10 cellular contexts compared by ENCODE assay signal in the genomic region with DNA sequence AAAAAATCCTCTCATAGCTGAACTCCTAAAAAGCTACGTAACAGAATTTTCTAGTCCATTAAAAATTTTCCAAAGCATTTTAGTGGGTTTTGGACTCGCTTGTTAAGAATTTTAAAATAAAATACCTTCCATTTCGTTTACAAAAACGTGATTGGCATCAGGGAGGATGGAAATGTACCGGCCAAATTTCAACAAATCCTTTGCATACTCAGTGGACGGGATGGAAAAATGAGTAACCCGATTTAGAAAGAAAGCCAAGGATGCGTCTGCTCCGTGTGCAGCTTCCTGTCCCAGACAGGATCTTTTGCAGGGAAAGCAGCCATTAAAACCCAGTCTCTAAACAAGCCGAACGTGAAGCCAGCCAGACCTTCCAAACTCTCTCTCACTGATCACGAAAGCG.
DNase-seq lines count a peak whose midpoint lies in the region; TF ChIP-seq lines count a peak whose summit lies in the region.
"Had no signal": no experiment of that assay in that cellular context is flagged by ENCODE, and none has a peak within 500 bp of the region (broad histone marks: within the 10 kb centered on the region; RNA-seq: fewer than 3 reads in every experiment).

No MANE protein-coding gene starts in this region.

- H3K4me3 ChIP-seq in astrocyte of the spinal cord (ENCODE audit: low read depth, low read length) (no peak overlapping the region), skin epidermis (no peak overlapping the region)

- in situ Hi-C loops in astrocyte of the spinal cord (cut with HindIII; ENCODE audit: low sequenced_read_pairs), result no loop called here

- intact Hi-C loops in head of caudate nucleus (cut with DNase I), result no loop called here

- no peak for TF ChIP-seq CTCF in astrocyte of the spinal cord (IDR thresholded peaks at IDR 0.05; ENCODE audit: low read depth, low read length)

- H3K27ac ChIP-seq in skin epidermis, result peak overlapping the region in 14 of 21 experiments; percentile 17 to 80 (median 64)

- peak; percentile 72 for DNase-seq in EL
- DNase-seq in astrocyte of the spinal cord (ENCODE audit: low read depth, low spot score), result peak; percentile 65
- peak; percentile 80 for DNase-seq in iris pigment epithelial cell (ENCODE audit: low read depth)
- DNase-seq in head of caudate nucleus, result no peak
- no peak for DNase-seq in stimulated activated naive CD4-positive, alpha-beta T cell (lab: John Stamatoyannopoulos, UW)
- no peak for DNase-seq in DMS153 (lab: John Stamatoyannopoulos, UW)
- no peak for DNase-seq in 8988T
- DNase-seq: activated T-cell treated with anti-CD3 and anti-CD28 coated beads, Interleukin-2, amount 50 U/mL, for 1 hour; NCI-H1694 had no signal

Comparison
In these comparisons a context has a peak if more than half of its experiments do, and no peak if none do; other contexts are left out.
1. DNase-seq: peak in EL (single experiment), astrocyte of the spinal cord (single experiment) and iris pigment epithelial cell (single experiment); none in head of caudate nucleus (0 of 42), stimulated activated naive CD4-positive, alpha-beta T cell (0 of 6), DMS153 (single experiment) and 8988T (single experiment).